In genomic region chr2:41580806-41581205, GRCh38 we compare ENCODE assay signal across 22 cellular contexts.
DNase-seq lines count a peak whose midpoint lies in the region; ATAC-seq, FAIRE-seq and TF ChIP-seq lines count a peak whose summit lies in the region.
"Had no signal": no experiment of that assay in that cellular context is flagged by ENCODE, and none has a peak within 500 bp of the region (broad histone marks: within the 10 kb centered on the region; RNA-seq: fewer than 3 reads in every experiment).

No MANE protein-coding gene starts in this region.

- H3K79me2 ChIP-seq in GM23338 (replicated peaks; ENCODE audit: insufficient read depth): no peaks in the 10 kb centered on the region
- H3K79me2 ChIP-seq in astrocyte (ENCODE audit: insufficient read depth, low read length): no peaks in the 10 kb centered on the region

- TF ChIP-seq CTCF in GM23338 (conservative IDR thresholded peaks at IDR 0.05; ENCODE audit: low read depth in 2 of 2) (no peak), astrocyte (IDR thresholded peaks at IDR 0.05; ENCODE audit: insufficient read depth, low read depth, low read length) (no peak), cardiac fibroblast (IDR thresholded peaks at IDR 0.05; ENCODE audit: low read depth, low read length) (no peak), osteocyte (IDR thresholded peaks at IDR 0.05) (no peak), testis (IDR thresholded peaks at IDR 0.05) (no peak)

- intact Hi-C loops in testis (cut with DNase I; ENCODE audit: low total_unique reads): no loop called here

- H3K4me1 Mint-ChIP-seq in GM23338: no peaks in the 10 kb centered on the region
- no peaks in the 10 kb centered on the region for H3K4me1 Mint-ChIP-seq in astrocyte (ENCODE audit: low read depth, unreplicated experiment)
- peaks cover 32% of the 10 kb centered on the region for H3K4me1 Mint-ChIP-seq in osteocyte (ENCODE audit: unreplicated experiment)
- H3K4me1 Mint-ChIP-seq: B cell; CD4-positive, CD25-positive, alpha-beta regulatory T cell; H9 had no signal

- no peaks in the 10 kb centered on the region for H3K36me3 ChIP-seq in GM23338 (ENCODE audit: insufficient read depth)
- H3K36me3 ChIP-seq in astrocyte (ENCODE audit: insufficient read depth, low read length): no peaks in the 10 kb centered on the region
- H3K36me3 ChIP-seq in testis (ENCODE audit: low read depth, missing control alignments): no peaks in the 10 kb centered on the region
- H3K36me3 ChIP-seq: BLaER1 had no signal

- no peak overlapping the region for H3K4me3 ChIP-seq in GM23338
- H3K4me3 ChIP-seq in astrocyte (ENCODE audit: insufficient read depth, low read depth, low read length): no peak overlapping the region
- no peak overlapping the region for H3K4me3 ChIP-seq in cardiac fibroblast (replicated peaks in 1 of 2; ENCODE audit: low read depth in 2 of 2, low read length in 2 of 2)
- no peak overlapping the region for H3K4me3 ChIP-seq in testis
- H3K4me3 ChIP-seq: BLaER1 had no signal

- H3K4me1 ChIP-seq in GM23338 (ENCODE audit: insufficient read depth) (no peaks in the 10 kb centered on the region), astrocyte (ENCODE audit: insufficient read depth, low read length) (peaks cover 3% of the 10 kb centered on the region), testis (no peaks in the 10 kb centered on the region)
- H3K4me1 ChIP-seq: BLaER1, Caco-2 had no signal

- H3K9me3 ChIP-seq in astrocyte (ENCODE audit: insufficient read depth, low read depth, low read length) (peaks cover 2% of the 10 kb centered on the region), testis (no peaks in the 10 kb centered on the region)
- H3K9me3 ChIP-seq: Caco-2 had no signal

- 0 out of 2 replicates have a peak overlapping the region, but pooled peaks have one; percentile 17 for H3K27ac Mint-ChIP-seq in GM23338
- H3K27ac Mint-ChIP-seq in astrocyte (ENCODE audit: unreplicated experiment): no peak overlapping the region
- peak overlapping the region; percentile 91 for H3K27ac Mint-ChIP-seq in osteocyte (ENCODE audit: unreplicated experiment)
- H3K27ac Mint-ChIP-seq: B cell; CD4-positive, CD25-positive, alpha-beta regulatory T cell; CD8-positive, alpha-beta T cell; H9 had no signal

- H2AFZ ChIP-seq in GM23338 (no peak overlapping the region), astrocyte (ENCODE audit: low read depth, low read length) (no peak overlapping the region)

- no peak for TF ChIP-seq POLR2A in testis (IDR thresholded peaks at IDR 0.05)

- no peaks in the 10 kb centered on the region for H3F3A ChIP-seq in GM23338 (replicated peaks; ENCODE audit: low read depth)

- DNase-seq in GM23338 (ENCODE audit: low spot score) (no peak), astrocyte (ENCODE audit: low read depth) (no peak), cardiac fibroblast (ENCODE audit: low read depth in 2 of 2) (peak; percentile 26 to 27), osteocyte (ENCODE audit: extremely low spot score, unreplicated experiment) (no peak), cerebellar nuclear complex (lab: John Stamatoyannopoulos, UW) (no peak), testis (no peak)
- DNase-seq in activated CD4-positive, CD25-positive, alpha-beta regulatory T cell treated with anti-CD3 and anti-CD28 coated beads, Interleukin-2, amount 50 U/mL, for 72 hours: no peak
- DNase-seq: 8988T; Caco-2; CD4-positive, CD25-positive, alpha-beta regulatory T cell; CD8-positive, alpha-beta T cell; DMS153; DND-41; H9 had no signal

- H3K36me3 Mint-ChIP-seq in GM23338 (ENCODE audit: low read depth): no peaks in the 10 kb centered on the region
- no peaks in the 10 kb centered on the region for H3K36me3 Mint-ChIP-seq in astrocyte (ENCODE audit: low read depth, unreplicated experiment)
- peaks cover 24% of the 10 kb centered on the region for H3K36me3 Mint-ChIP-seq in osteocyte (ENCODE audit: unreplicated experiment)
- H3K36me3 Mint-ChIP-seq: CD4-positive, CD25-positive, alpha-beta regulatory T cell; CD8-positive, alpha-beta T cell had no signal

- no peak overlapping the region for H3K9ac ChIP-seq in astrocyte (ENCODE audit: low read length)
- H3K9ac ChIP-seq: BLaER1 had no signal

- FAIRE-seq in astrocyte (lab: Jason Lieb, UNC): no peak
- FAIRE-seq: G401.6, GM12892, H1 had no signal

- ATAC-seq in GM23338 (no peak), HG03457 (IDR thresholded peaks at IDR 0.05; ENCODE audit: unreplicated experiment) (no peak)
- ATAC-seq: CD8-positive, alpha-beta T cell; HCT116 had no signal

- no peaks in the 10 kb centered on the region for H3K27me3 ChIP-seq in GM23338 (ENCODE audit: insufficient read depth)
- H3K27me3 ChIP-seq in astrocyte (ENCODE audit: insufficient read depth, low read length): no peaks in the 10 kb centered on the region
- H3K27me3 ChIP-seq in testis: no peaks in the 10 kb centered on the region
- H3K27me3 ChIP-seq: BLaER1 had no signal

- H3K27ac ChIP-seq in GM23338 (ENCODE audit: low read depth): no peak overlapping the region
- peak overlapping the region; percentile 36 for H3K27ac ChIP-seq in astrocyte (ENCODE audit: low read depth, low read length)
- H3K27ac ChIP-seq in testis: no peak overlapping the region
- H3K27ac ChIP-seq: BLaER1, C4-2B had no signal

- 0 out of 2 replicates have a peak, but pooled peaks cover 16% of the 10 kb centered on the region for H3K9me2 ChIP-seq in GM23338 (ENCODE audit: insufficient read depth)

- H3K27me3 Mint-ChIP-seq in GM23338 (ENCODE audit: insufficient read depth, low read depth, poor library complexity): peaks cover 3% of the 10 kb centered on the region
- no peaks in the 10 kb centered on the region for H3K27me3 Mint-ChIP-seq in astrocyte (ENCODE audit: low read depth, unreplicated experiment)
- no peaks in the 10 kb centered on the region for H3K27me3 Mint-ChIP-seq in osteocyte (ENCODE audit: unreplicated experiment)
- H3K27me3 Mint-ChIP-seq: B cell; CD4-positive, CD25-positive, alpha-beta regulatory T cell had no signal

- WGBS in testis, 2 donors: 79 to 92% methylated on average over 4 of the region's 4 CpGs

- peaks cover 6% of the 10 kb centered on the region; the same call in 1 of the 3 replicates for H3K9me3 Mint-ChIP-seq in GM23338
- H3K9me3 Mint-ChIP-seq in astrocyte (ENCODE audit: unreplicated experiment): peaks cover 4% of the 10 kb centered on the region
- H3K9me3 Mint-ChIP-seq in osteocyte (ENCODE audit: unreplicated experiment): peaks cover 30% of the 10 kb centered on the region

- no peak overlapping the region for H3K4me2 ChIP-seq in GM23338
- H3K4me2 ChIP-seq in astrocyte (ENCODE audit: low read length): no peak overlapping the region
- H3K4me2 ChIP-seq: BLaER1 had no signal

- no peaks in the 10 kb centered on the region for H4K20me1 ChIP-seq in GM23338 (replicated peaks; ENCODE audit: insufficient read depth)
- no peaks in the 10 kb centered on the region for H4K20me1 ChIP-seq in astrocyte (ENCODE audit: insufficient read depth, low read length)
- H4K20me1 ChIP-seq: BLaER1 had no signal

- H3K4me3 Mint-ChIP-seq in GM23338: no peak overlapping the region
- no peak overlapping the region for H3K4me3 Mint-ChIP-seq in astrocyte (ENCODE audit: unreplicated experiment)
- no peak overlapping the region for H3K4me3 Mint-ChIP-seq in osteocyte (ENCODE audit: unreplicated experiment)
- H3K4me3 Mint-ChIP-seq: B cell; CD4-positive, CD25-positive, alpha-beta regulatory T cell; CD8-positive, alpha-beta T cell; H9 had no signal

TF ChIP-seq in GM23338, 12 proteins besides CTCF, POLR2A, EP300 and RAD21:
- TF ChIP-seq EZH2 (IDR thresholded peaks at IDR 0.05; ENCODE audit: low read depth, unreplicated experiment) (no peak), STAT1 (IDR thresholded peaks at IDR 0.05; ENCODE audit: unreplicated experiment) (no peak), JUNB (IDR thresholded peaks at IDR 0.05; ENCODE audit: unreplicated experiment) (no peak), EZH2phosphoT487 (IDR thresholded peaks at IDR 0.05; ENCODE audit: unreplicated experiment) (no peak), REST (IDR thresholded peaks at IDR 0.05; ENCODE audit: unreplicated experiment) (no peak), ZNF331 (CRISPR knock-in tag; IDR thresholded peaks at IDR 0.05; ENCODE audit: low read depth) (no peak), CREB1 (CRISPR knock-in tag; IDR thresholded peaks at IDR 0.05; ENCODE audit: low read depth) (no peak), ETS1 (IDR thresholded peaks at IDR 0.05) (no peak), NANOG (IDR thresholded peaks at IDR 0.05; ENCODE audit: borderline replicate concordance) (no peak)

Comparison
In these comparisons a context has a peak if more than half of its experiments do, and no peak if none do; other contexts are left out.
1. DNase-seq: peak in cardiac fibroblast (2 of 2); none in GM23338 (single experiment), astrocyte (single experiment), osteocyte (single experiment), cerebellar nuclear complex (0 of 2), testis (single experiment) and activated CD4-positive, CD25-positive, alpha-beta regulatory T cell treated with anti-CD3 and anti-CD28 coated beads, Interleukin-2, amount 50 U/mL, for 72 hours (single experiment).